ENCODE assay signal across 8 cellular contexts in genomic region chr19:52570005-52570861, GRCh38. TPM values are rescaled to one million over a fixed set of nuclear protein-coding genes. Genes with fewer than 3 reads are reported as not detected.
DNase-seq lines count a peak whose midpoint lies in the region; ATAC-seq and TF ChIP-seq lines count a peak whose summit lies in the region.

TSS of gene ZNF701 (plus strand) at chr19:52570287. CDS start at chr19:52574148, 3,861 bp downstream.

- H4K20me1 ChIP-seq in osteoblast (ENCODE audit: insufficient read depth, low read length): peaks cover 3% of the 10 kb centered on the region

- H3K9me3 Mint-ChIP-seq in activated naive CD8-positive, alpha-beta T cell (ENCODE audit: low read depth): peaks cover 25% of the 10 kb centered on the region
- H3K9me3 Mint-ChIP-seq in glutamatergic neuron (ENCODE audit: unreplicated experiment): peaks cover 5% of the 10 kb centered on the region

- H3K9me3 ChIP-seq in KOPT-K1 (ENCODE audit: insufficient read depth, low read length, poor library complexity, severe bottlenecking) (peaks cover 18% of the 10 kb centered on the region), SK-N-MC (ENCODE audit: low read depth, low read length) (no peaks in the 10 kb centered on the region), osteoblast (ENCODE audit: low read depth, low read length) (no peaks in the 10 kb centered on the region), testis (no peaks in the 10 kb centered on the region)

- peak within 1 kb of the TSS; percentile 91 for H3K4me3 ChIP-seq in SK-N-MC
- H3K4me3 ChIP-seq in osteoblast (ENCODE audit: insufficient read depth, low read length): peak within 1 kb of the TSS; percentile 99
- H3K4me3 ChIP-seq in testis: peak within 1 kb of the TSS; percentile 65 to 77

- H3K79me2 ChIP-seq in osteoblast (ENCODE audit: insufficient read depth, low read length): peaks cover 20% of the 10 kb centered on the region

- peaks cover 31% of the 10 kb centered on the region for H3K4me1 Mint-ChIP-seq in activated naive CD8-positive, alpha-beta T cell (ENCODE audit: low read depth)
- peaks cover 7% of the 10 kb centered on the region for H3K4me1 Mint-ChIP-seq in glutamatergic neuron (ENCODE audit: low read depth, unreplicated experiment)

- H3K36me3 Mint-ChIP-seq in activated naive CD8-positive, alpha-beta T cell: peaks cover 33% of the 10 kb centered on the region
- H3K36me3 Mint-ChIP-seq in glutamatergic neuron (ENCODE audit: unreplicated experiment): peaks cover 10% of the 10 kb centered on the region

- 0 to 1% methylated on average over 40 to 57 of the region's 57 CpGs for WGBS in testis, 2 donors

- peak within 1 kb of the TSS; percentile 98 for H2AFZ ChIP-seq in osteoblast (ENCODE audit: low read length)

- peak within 1 kb of the TSS; percentile 91 for H3K27ac Mint-ChIP-seq in activated naive CD8-positive, alpha-beta T cell
- peak within 1 kb of the TSS; percentile 96 for H3K27ac Mint-ChIP-seq in glutamatergic neuron (ENCODE audit: unreplicated experiment)

- intact Hi-C loops in testis (cut with DNase I; ENCODE audit: low total_unique reads): no loop called here

- H3K4me3 Mint-ChIP-seq in activated naive CD8-positive, alpha-beta T cell: peak within 1 kb of the TSS; percentile 93
- peak within 1 kb of the TSS; percentile 100 for H3K4me3 Mint-ChIP-seq in glutamatergic neuron (ENCODE audit: unreplicated experiment)

- peak within 1 kb of the TSS; percentile 94 for H3K27ac ChIP-seq in KOPT-K1 (ENCODE audit: low read depth, low read length, poor library complexity, severe bottlenecking)
- H3K27ac ChIP-seq in SK-N-MC: peak within 1 kb of the TSS; percentile 94
- peak within 1 kb of the TSS; percentile 93 for H3K27ac ChIP-seq in osteoblast (ENCODE audit: low read depth, low read length)
- H3K27ac ChIP-seq in testis: peak within 1 kb of the TSS; percentile 51 to 73

- H3K27me3 Mint-ChIP-seq in activated naive CD8-positive, alpha-beta T cell: no peaks in the 10 kb centered on the region
- peaks cover 6% of the 10 kb centered on the region for H3K27me3 Mint-ChIP-seq in glutamatergic neuron (ENCODE audit: unreplicated experiment)

- ATAC-seq in GM21529 (IDR thresholded peaks at IDR 0.05; ENCODE audit: unreplicated experiment): peak; percentile 96

- TF ChIP-seq CTCF in glutamatergic neuron (IDR thresholded peaks at IDR 0.05; ENCODE audit: partially characterized antibody, unreplicated experiment): peak; percentile 72
- TF ChIP-seq CTCF in osteoblast (IDR thresholded peaks at IDR 0.05; ENCODE audit: extremely low read depth, low read depth, low read length): no peak
- TF ChIP-seq CTCF in testis (IDR thresholded peaks at IDR 0.05): peak; percentile 16 to 30 (median 26)

- TF ChIP-seq POLR2A in testis (IDR thresholded peaks at IDR 0.05): no peak

- peak within 1 kb of the TSS; percentile 96 for H3K4me2 ChIP-seq in osteoblast (ENCODE audit: insufficient read depth, low read length)

- H3K4me1 ChIP-seq in osteoblast (ENCODE audit: insufficient read depth, low read length) (peaks cover 3% of the 10 kb centered on the region), testis (peaks cover 3% of the 10 kb centered on the region)

- peak; percentile 95 for DNase-seq in DMS 273 (lab: John Stamatoyannopoulos, UW; ENCODE audit: unreplicated experiment)
- DNase-seq in SK-N-MC (ENCODE audit: low read depth, low spot score): peak; percentile 71
- peak; percentile 99 for DNase-seq in glutamatergic neuron
- DNase-seq in osteoblast (ENCODE audit: insufficient read length, low spot score, missing footprints): peak; percentile 94
- DNase-seq in testis: peak; percentile 97

- peak within 1 kb of the TSS; percentile 79 for H3K9ac ChIP-seq in SK-N-MC (ENCODE audit: insufficient read length)

- H3K36me3 ChIP-seq in KOPT-K1 (ENCODE audit: insufficient read depth, low read length): peaks cover 45% of the 10 kb centered on the region
- peaks cover 19% of the 10 kb centered on the region; the same call in 1 of the 2 replicates for H3K36me3 ChIP-seq in SK-N-MC (ENCODE audit: insufficient read depth, low read length)
- H3K36me3 ChIP-seq in osteoblast (ENCODE audit: insufficient read depth, low read length): peaks cover 18% of the 10 kb centered on the region
- H3K36me3 ChIP-seq in testis (ENCODE audit: low read depth, missing control alignments): no peaks in the 10 kb centered on the region

- H3K27me3 ChIP-seq in osteoblast (ENCODE audit: insufficient read depth, low read length) (no peaks in the 10 kb centered on the region), testis (no peaks in the 10 kb centered on the region)

RNA-seq across cellular contexts. Expression of gene ZNF701, which starts in this region (rescaled TPM):
- 22.8 TPM for total RNA-seq in glutamatergic neuron (ENCODE audit: unreplicated experiment)
- 14.5 and 17.7 TPM in 2 replicates for total RNA-seq in osteoblast
- total RNA-seq in testis: 10 to 100 TPM; 21.3 to 22.4 TPM
- polyA plus RNA-seq in testis (ENCODE audit: insufficient read depth, low read depth, low replicate concordance): 8.9 TPM

Comparison
In these comparisons a context has a peak if more than half of its experiments do, and no peak if none do; other contexts are left out.
1. Peak in every context shown above with its lines: DNase-seq, ATAC-seq, H3K4me3 ChIP-seq and H3K27ac ChIP-seq.